In the genomic region with DNA sequence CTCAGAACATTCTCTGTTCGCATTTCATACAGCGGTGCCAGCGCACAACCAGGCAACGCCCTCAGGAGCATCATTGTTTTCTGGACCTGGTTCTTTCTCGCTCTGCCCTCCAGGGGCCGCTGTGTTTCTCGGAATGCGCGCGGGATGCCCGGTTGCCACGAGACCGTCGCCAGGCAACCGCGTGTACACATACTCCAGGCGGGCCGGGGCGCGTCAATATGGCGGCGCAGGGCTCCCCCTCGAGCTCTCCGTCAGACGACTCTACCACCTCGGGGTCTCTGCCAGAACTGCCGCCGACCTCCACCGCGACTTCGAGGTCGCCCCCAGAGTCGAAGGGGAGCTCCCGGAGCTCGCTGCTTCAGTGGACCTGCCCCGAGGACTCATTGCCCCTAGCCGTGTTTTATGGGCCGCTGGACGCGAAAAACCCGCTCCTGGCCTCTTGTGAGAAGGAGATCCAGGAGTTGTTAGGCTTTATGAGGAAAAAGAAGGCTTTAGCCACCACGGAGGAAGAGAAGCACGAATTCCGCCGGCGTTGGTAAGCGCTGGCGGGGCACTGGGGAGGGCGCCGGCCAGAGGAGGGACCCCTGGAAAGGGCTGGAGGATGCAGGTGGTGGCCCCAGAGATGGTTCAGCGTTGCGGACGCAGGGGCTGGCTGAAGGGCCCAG, we compare ENCODE assay signal across 8 cellular contexts. TPM values are rescaled to one million over a fixed set of nuclear protein-coding genes. Genes with fewer than 3 reads are reported as not detected.
DNase-seq lines count a peak whose midpoint lies in the region; ATAC-seq and TF ChIP-seq lines count a peak whose summit lies in the region.

TSS of gene CFAP54 (plus strand) at position 186 of the 665 bp plus-strand sequence. CDS start at position 219, 33 bp downstream.

- peaks cover 7% of the 10 kb centered on the region for H3K4me1 Mint-ChIP-seq in WTC11

- H3K4me3 ChIP-seq in A673 (ENCODE audit: low read depth, low read length, poor library complexity, severe bottlenecking) (peak within 1 kb of the TSS; percentile 74), spleen (peak within 1 kb of the TSS; percentile 58 to 80 (median 70))

- peak; percentile 95 for ATAC-seq in GM18867 (IDR thresholded peaks at IDR 0.05; ENCODE audit: unreplicated experiment)
- ATAC-seq in HG03108 (IDR thresholded peaks at IDR 0.05; ENCODE audit: unreplicated experiment) = peak; percentile 93
- peak; percentile 93 for ATAC-seq in WTC11

- H3K27me3 Mint-ChIP-seq in WTC11 (ENCODE audit: low read depth) = peaks cover 11% of the 10 kb centered on the region

- H3K4me3 Mint-ChIP-seq in WTC11 = peak within 1 kb of the TSS; percentile 93

- no peaks in the 10 kb centered on the region for H3K9me3 ChIP-seq in A673 (ENCODE audit: low read depth, low read length, poor library complexity, severe bottlenecking)
- no peaks in the 10 kb centered on the region for H3K9me3 ChIP-seq in spleen

- BruUV-seq in A673 (replicated peaks; lab: Mats Ljungman, UMichigan) = no TSS peak

- no peaks in the 10 kb centered on the region for H3K9me3 Mint-ChIP-seq in WTC11

- no peak within 1 kb of the TSS for H3K27ac Mint-ChIP-seq in WTC11

- DNase-seq in A673 (ENCODE audit: low spot score) = peak; percentile 98
- peak; percentile 79 for DNase-seq in NCI-H2196 treated with DMSO at 0.1 percent for 48 hours (lab: John Stamatoyannopoulos, UW; ENCODE audit: unreplicated experiment)
- DNase-seq in WTC11 (ENCODE audit: low spot score) = peak; percentile 92
- DNase-seq in caudate nucleus (lab: John Stamatoyannopoulos, UW) = peak; percentile 19 to 98 (median 87)
- peak; percentile 96 for DNase-seq in inferior parietal cortex (ENCODE audit: extremely low spot score)
- peak; percentile 99 for DNase-seq in spleen

- CTCF ChIA-PET in A673 (lab: Charles Lee) (interaction anchor here (0.7 to 1.0 kb wide), 3 partner anchors 11 to 89 kb away, joined by 3 to 9 read pairs (median 7); partner anchors contain the start of gene CDK17), WTC11 (lab: Charles Lee) (interaction anchor here (0.5 to 1.6 kb wide), 13 partner anchors 11 to 793 kb away, joined by 3 to 9 read pairs (median 4); no protein-coding TSS in a partner anchor)

- H3K27ac ChIP-seq in A673 (ENCODE audit: low read depth, low read length, poor library complexity, severe bottlenecking) (peak within 1 kb of the TSS; percentile 61), caudate nucleus (ENCODE audit: low read depth, low read length) (no peak within 1 kb of the TSS), spleen (peak within 1 kb of the TSS in 6 of 8 donors; percentile 20 to 70 (median 53))

- H3K4me1 ChIP-seq in A673 (ENCODE audit: insufficient read depth, low read length, poor library complexity, severe bottlenecking) = no peaks in the 10 kb centered on the region
- peaks cover 4 to 26% (median 14%) of the 10 kb centered on the region in 6 donors for H3K4me1 ChIP-seq in spleen

- intact Hi-C loops in A673 (cut with micrococcal nuclease; ENCODE audit: unreplicated experiment) (loop anchor here (5.0 kb wide), 1 partner anchor 87 kb away; the partner anchor contains the start of gene CDK17), spleen (cut with DNase I; ENCODE audit: low total_unique reads) (loop anchor here (10.0 kb wide), 1 partner anchor 85 kb away; the partner anchor contains the start of gene CDK17)

- peak; percentile 95 for TF ChIP-seq CTCF in A673 (conservative IDR thresholded peaks at IDR 0.05; ENCODE audit: low read depth, low read length)
- TF ChIP-seq CTCF in WTC11 (IDR thresholded peaks at IDR 0.05) = peak; percentile 82
- TF ChIP-seq CTCF in spleen (IDR thresholded peaks at IDR 0.05 in 8 of 11, conservative IDR thresholded peaks at IDR 0.05 in 3 of 11) = peak; percentile 88 to 97 (median 93)

- POLR2A ChIA-PET in A673 (lab: Charles Lee; ENCODE audit: low non-redundant PET) (interaction anchor here (0.6 kb wide), 1 partner anchor 24 kb away, joined by 3 read pairs; no protein-coding TSS in a partner anchor), WTC11 (lab: Charles Lee) (interaction anchor here (0.6 kb wide), 1 partner anchor 764 kb away, joined by 3 read pairs; no protein-coding TSS in a partner anchor)

- H3K36me3 ChIP-seq in A673 (ENCODE audit: insufficient read depth, low read length, poor library complexity, severe bottlenecking) (no peaks in the 10 kb centered on the region), spleen (no peaks in the 10 kb centered on the region)

- H3K27me3 ChIP-seq in A673 (replicated peaks; ENCODE audit: insufficient read depth, low read depth, low read length, poor library complexity) = no peaks in the 10 kb centered on the region
- peaks cover 0 to 11% (median 0%) of the 10 kb centered on the region in 7 donors for H3K27me3 ChIP-seq in spleen (replicated peaks in 1 of 7)

- WGBS in spleen, 5 donors = 1 to 4% (median 2%) methylated on average over 51 to 53 of the region's 53 CpGs

- no peaks in the 10 kb centered on the region for H3K36me3 Mint-ChIP-seq in WTC11

- TF ChIP-seq POLR2A in spleen (IDR thresholded peaks at IDR 0.05) = peak in 1 of 3 donors; percentile 12

TF ChIP-seq in WTC11, 78 proteins besides CTCF, POLR2A, EP300 and RAD21:
- TF ChIP-seq ZNF263 (CRISPR knock-in tag; IDR thresholded peaks at IDR 0.05; ENCODE audit: low read depth) (no peak), ZNF121 (CRISPR knock-in tag; IDR thresholded peaks at IDR 0.05) (no peak), HMGXB4 (CRISPR knock-in tag; IDR thresholded peaks at IDR 0.05) (peak; percentile 29; the same call in 1 of the 2 replicates), TEAD1 (CRISPR knock-in tag; IDR thresholded peaks at IDR 0.05) (peak; percentile 96; the same call in 1 of the 2 replicates), TEAD4 (CRISPR knock-in tag; IDR thresholded peaks at IDR 0.05) (peak; percentile 70; the same call in 1 of the 2 replicates), ZNF232 (CRISPR knock-in tag; IDR thresholded peaks at IDR 0.05) (no peak), FOXP1 (CRISPR knock-in tag; IDR thresholded peaks at IDR 0.05; ENCODE audit: borderline replicate concordance) (0 out of 2 replicates have a peak, but pooled peaks have one; percentile 36), FOXK1 (CRISPR knock-in tag; IDR thresholded peaks at IDR 0.05) (peak; percentile 89)
- TF ChIP-seq, protein P1, sequence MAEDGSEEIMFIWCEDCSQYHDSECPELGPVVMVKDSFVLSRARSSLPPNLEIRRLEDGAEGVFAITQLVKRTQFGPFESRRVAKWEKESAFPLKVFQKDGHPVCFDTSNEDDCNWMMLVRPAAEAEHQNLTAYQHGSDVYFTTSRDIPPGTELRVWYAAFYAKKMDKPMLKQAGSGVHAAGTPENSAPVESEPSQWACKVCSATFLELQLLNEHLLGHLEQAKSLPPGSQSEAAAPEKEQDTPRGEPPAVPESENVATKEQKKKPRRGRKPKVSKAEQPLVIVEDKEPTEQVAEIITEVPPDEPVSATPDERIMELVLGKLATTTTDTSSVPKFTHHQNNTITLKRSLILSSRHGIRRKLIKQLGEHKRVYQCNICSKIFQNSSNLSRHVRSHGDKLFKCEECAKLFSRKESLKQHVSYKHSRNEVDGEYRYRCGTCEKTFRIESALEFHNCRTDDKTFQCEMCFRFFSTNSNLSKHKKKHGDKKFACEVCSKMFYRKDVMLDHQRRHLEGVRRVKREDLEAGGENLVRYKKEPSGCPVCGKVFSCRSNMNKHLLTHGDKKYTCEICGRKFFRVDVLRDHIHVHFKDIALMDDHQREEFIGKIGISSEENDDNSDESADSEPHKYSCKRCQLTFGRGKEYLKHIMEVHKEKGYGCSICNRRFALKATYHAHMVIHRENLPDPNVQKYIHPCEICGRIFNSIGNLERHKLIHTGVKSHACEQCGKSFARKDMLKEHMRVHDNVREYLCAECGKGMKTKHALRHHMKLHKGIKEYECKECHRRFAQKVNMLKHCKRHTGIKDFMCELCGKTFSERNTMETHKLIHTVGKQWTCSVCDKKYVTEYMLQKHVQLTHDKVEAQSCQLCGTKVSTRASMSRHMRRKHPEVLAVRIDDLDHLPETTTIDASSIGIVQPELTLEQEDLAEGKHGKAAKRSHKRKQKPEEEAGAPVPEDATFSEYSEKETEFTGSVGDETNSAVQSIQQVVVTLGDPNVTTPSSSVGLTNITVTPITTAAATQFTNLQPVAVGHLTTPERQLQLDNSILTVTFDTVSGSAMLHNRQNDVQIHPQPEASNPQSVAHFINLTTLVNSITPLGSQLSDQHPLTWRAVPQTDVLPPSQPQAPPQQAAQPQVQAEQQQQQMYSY (CRISPR knock-in tag; IDR thresholded peaks at IDR 0.05) = 0 out of 2 replicates have a peak, but pooled peaks have one; percentile 19
- TF ChIP-seq, protein P2, sequence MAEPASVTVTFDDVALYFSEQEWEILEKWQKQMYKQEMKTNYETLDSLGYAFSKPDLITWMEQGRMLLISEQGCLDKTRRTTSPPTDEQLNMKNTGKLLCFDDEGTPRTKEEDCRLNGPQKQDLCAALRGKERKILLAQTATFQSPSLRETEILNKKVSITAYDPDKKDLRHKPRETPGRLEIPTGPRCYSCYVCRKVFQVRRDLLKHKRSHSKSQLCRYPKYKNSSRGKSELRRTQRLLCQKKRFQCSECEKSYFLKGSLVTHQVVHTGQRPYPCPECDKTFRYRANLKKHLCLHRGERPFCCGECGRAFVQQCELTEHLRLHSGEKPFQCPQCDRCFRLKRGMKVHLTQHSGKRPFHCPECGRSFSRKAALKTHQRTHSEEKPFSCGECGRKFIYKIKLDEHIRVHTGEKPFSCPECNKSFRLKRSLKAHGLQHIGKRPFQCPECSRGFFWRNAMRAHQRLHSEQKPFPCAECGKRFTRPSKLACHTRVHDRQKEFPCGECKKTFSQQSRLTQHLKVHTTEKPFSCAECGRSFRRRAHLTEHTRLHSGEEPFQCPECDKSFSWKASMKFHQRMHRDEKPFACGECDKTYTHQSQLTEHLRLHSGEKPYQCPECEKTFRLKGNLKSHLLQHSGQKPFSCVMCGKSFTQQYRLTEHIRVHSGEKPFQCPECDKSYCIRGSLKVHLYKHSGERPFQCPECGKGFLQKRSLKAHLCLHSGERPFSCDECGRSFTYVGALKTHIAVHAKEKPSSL (CRISPR knock-in tag; conservative IDR thresholded peaks at IDR 0.05) = no peak

RNA-seq across cellular contexts. Expression of gene CFAP54, which starts in this region (rescaled TPM):
- total RNA-seq in A673 (2021) = 0.71 and 1.5 TPM in 2 replicates
- total RNA-seq in WTC11 (2021) = 0.09 to 0.34 TPM (median 0.32 TPM) in 3 replicates
- 1 to 10 TPM; 1.1 to 3.6 (median 2.7) TPM for total RNA-seq in spleen
- polyA plus RNA-seq in spleen = under 1 TPM; 0.09 to 0.59 (median 0.42) TPM

Comparison
In these comparisons a context has a peak if more than half of its experiments do, and no peak if none do; other contexts are left out.
1. Peak in DNase-seq and ATAC-seq in WTC11; RNA of the gene not detected or under 1 TPM.